Comparison of ENCODE assay signal across 1 cellular context in genomic region chr11:31959711-31960110, GRCh38.
TF ChIP-seq lines count a peak whose summit lies in the region.

No MANE protein-coding gene starts in this region.

TF ChIP-seq in GM23338, 12 proteins besides CTCF, POLR2A, EP300 and RAD21 (continued from another document):
- TF ChIP-seq ZNF462 (CRISPR knock-in tag; IDR thresholded peaks at IDR 0.05) = no peak
TF ChIP-seq in GM23338: peak in this region for 0.
